ENCODE assay signal across 8 cellular contexts in genomic region chr13:73059460-73060250, GRCh38. TPM values are rescaled to one million over a fixed set of nuclear protein-coding genes. Genes with fewer than 3 reads are reported as not detected.
DNase-seq lines count a peak whose midpoint lies in the region; ATAC-seq, FAIRE-seq and TF ChIP-seq lines count a peak whose summit lies in the region.

No MANE protein-coding gene starts in this region.

- DNase-seq in GM12892 (ENCODE audit: insufficient read length) = peak; percentile 39
- peak; percentile 8 for DNase-seq in KBM-7
- peak in 3 of 4 experiments; percentile 3 to 21 (median 3) for DNase-seq in activated CD4-positive, CD25-positive, alpha-beta regulatory T cell (lab: John Stamatoyannopoulos, UW)
- DNase-seq in effector CD4-positive, alpha-beta T cell = peak; percentile 23
- DNase-seq in mesothelial cell of epicardium (ENCODE audit: low spot score in 2 of 2, unreplicated experiment in 2 of 2) = peak; percentile 53 to 66
- DNase-seq in stimulated activated naive CD8-positive, alpha-beta T cell treated with anti-CD3 and anti-CD28 coated beads, Interleukin-15, Interleukin-2, amounts not matched to agents 100 U/mL and 50 U/mL, for 24 hours = peak; percentile 44
- DNase-seq in SW 1271 (lab: John Stamatoyannopoulos, UW) = no peak

- peak; percentile 54 for ATAC-seq in GM21825 (IDR thresholded peaks at IDR 0.05; ENCODE audit: unreplicated experiment)
- ATAC-seq in stimulated activated naive CD8-positive, alpha-beta T cell treated with anti-CD3 and anti-CD28 coated beads, Interleukin-15, Interleukin-2, amounts not matched to agents 100 U/mL and 50 U/mL, for 24 hours = peak; percentile 33

- H3K4me1 Mint-ChIP-seq in mesothelial cell of epicardium = peaks cover 76% of the 10 kb centered on the region

- TF ChIP-seq POLR2A in GM12892 (IDR thresholded peaks at IDR 0.05; ENCODE audit: low read depth, low read length) = no peak

- peaks cover 8% of the 10 kb centered on the region for H3K36me3 Mint-ChIP-seq in mesothelial cell of epicardium

- peaks cover 8% of the 10 kb centered on the region for H3K27me3 Mint-ChIP-seq in mesothelial cell of epicardium (ENCODE audit: low read depth)

- peak overlapping the region; percentile 96 for H3K27ac Mint-ChIP-seq in mesothelial cell of epicardium

- no peaks in the 10 kb centered on the region for H3K9me3 Mint-ChIP-seq in mesothelial cell of epicardium

- H3K4me3 Mint-ChIP-seq in mesothelial cell of epicardium = peak overlapping the region; percentile 90

- TF ChIP-seq CTCF in mesothelial cell of epicardium (IDR thresholded peaks at IDR 0.05; ENCODE audit: unreplicated experiment) = no peak

- in situ Hi-C loops in KBM-7 (cut with MboI; ENCODE audit: low pct_unique_long_range_greater_than_20kb, low sequenced_read_pairs) = no loop called here

- no peak for FAIRE-seq in GM12892 (lab: Jason Lieb, UNC)

RNA-seq across cellular contexts. Expression of gene KLF5, which starts 0.8 kb away (rescaled TPM):
- polyA plus RNA-seq in GM12892 (2012; ENCODE audit: missing spikeins) = 1.8 TPM
- 62.4 to 70.3 TPM (median 65.9 TPM) in 3 replicates for total RNA-seq in mesothelial cell of epicardium

Comparison
In these comparisons a context has a peak if more than half of its experiments do, and no peak if none do; other contexts are left out.
1. DNase-seq: peak in GM12892 (single experiment), KBM-7 (single experiment), activated CD4-positive, CD25-positive, alpha-beta regulatory T cell (3 of 4), effector CD4-positive, alpha-beta T cell (single experiment), mesothelial cell of epicardium (2 of 2) and stimulated activated naive CD8-positive, alpha-beta T cell treated with anti-CD3 and anti-CD28 coated beads, Interleukin-15, Interleukin-2, amounts not matched to agents 100 U/mL and 50 U/mL, for 24 hours (single experiment); none in SW 1271 (0 of 2).